ENCODE assay signal across 17 cellular contexts in the genomic region with DNA sequence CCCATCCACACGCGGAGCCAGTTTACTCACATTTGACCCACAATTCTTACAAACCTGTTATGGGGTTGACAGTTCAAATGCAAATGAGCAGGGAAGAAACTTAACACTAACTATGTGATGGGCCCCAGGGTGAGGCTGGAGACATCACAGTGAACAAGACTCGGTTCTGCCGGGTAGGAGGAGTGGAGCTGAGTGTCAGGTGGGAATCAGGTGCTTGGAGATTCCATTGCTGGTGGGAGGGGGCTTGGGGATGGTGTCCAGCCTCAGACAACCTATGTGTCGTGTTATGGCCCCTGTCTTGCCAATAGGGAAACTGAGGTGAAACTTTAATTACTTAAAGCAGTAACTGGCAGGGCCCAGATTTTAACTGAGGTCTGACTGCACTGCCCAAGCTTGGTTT. TPM values are rescaled to one million over a fixed set of nuclear protein-coding genes. Genes with fewer than 3 reads are reported as not detected.
DNase-seq lines count a peak whose midpoint lies in the region; ATAC-seq and TF ChIP-seq lines count a peak whose summit lies in the region.
"Had no signal": no experiment of that assay in that cellular context is flagged by ENCODE, and none has a peak within 500 bp of the region (broad histone marks: within the 10 kb centered on the region; RNA-seq: fewer than 3 reads in every experiment).

No MANE protein-coding gene starts in this region.

- DNase-seq in CD4-positive, alpha-beta T cell, result no peak
- DNase-seq in HCT116 (ENCODE audit: low read depth, low spot score), result no peak
- DNase-seq in T-helper 17 cell, result no peak
- DNase-seq in naive thymus-derived CD8-positive, alpha-beta T cell, result no peak
- no peak for DNase-seq in NCI-H2196 (lab: John Stamatoyannopoulos, UW; ENCODE audit: unreplicated experiment)
- DNase-seq in central memory CD4-positive, alpha-beta T cell, result no peak
- DNase-seq: foreskin melanocyte, midbrain, NCI-H1105, T1000 had no signal

- no peak for TF ChIP-seq RAD21 in HCT116 (IDR thresholded peaks at IDR 0.05; ENCODE audit: low read depth)

- no peaks in the 10 kb centered on the region for H3K27me3 Mint-ChIP-seq in CD4-positive, alpha-beta T cell
- no peaks in the 10 kb centered on the region for H3K27me3 Mint-ChIP-seq in T-helper 17 cell
- H3K27me3 Mint-ChIP-seq in naive thymus-derived CD8-positive, alpha-beta T cell, result no peaks in the 10 kb centered on the region

- RAD21 ChIA-PET in HCT116 (lab: Charles Lee; ENCODE audit: low non-redundant PET in 1 of 2, low total read pairs in 2 of 2, uncharacterized antibody in 2 of 2, unreplicated experiment in 2 of 2), result interaction anchor here (1.0 to 1.1 kb wide), 2 partner anchors 101 to 128 kb away, joined by 3 to 5 read pairs; no protein-coding TSS in a partner anchor

- peak overlapping the region; percentile 81 for H3K4me3 Mint-ChIP-seq in CD4-positive, alpha-beta T cell
- peak overlapping the region; percentile 57 for H3K4me3 Mint-ChIP-seq in T-helper 17 cell
- H3K4me3 Mint-ChIP-seq in naive thymus-derived CD8-positive, alpha-beta T cell, result peak overlapping the region in 9 of 10 donors; percentile 18 to 78 (median 42)

- no peak for TF ChIP-seq CTCF in CD4-positive, alpha-beta T cell (IDR thresholded peaks at IDR 0.05)
- no peak for TF ChIP-seq CTCF in HCT116 (IDR thresholded peaks at IDR 0.05 in 2 of 3, conservative IDR thresholded peaks at IDR 0.05 in 1 of 3; ENCODE audit: borderline replicate concordance in 1 of 3, insufficient read depth in 1 of 3, low read depth in 2 of 3, low read length in 2 of 3)

- H3K9me2 ChIP-seq in HCT116 (ENCODE audit: insufficient read depth), result no peaks in the 10 kb centered on the region

- H3K4me1 Mint-ChIP-seq in CD4-positive, alpha-beta T cell (ENCODE audit: low read depth), result peaks cover 24% of the 10 kb centered on the region
- H3K4me1 Mint-ChIP-seq in T-helper 17 cell, result peaks cover 11% of the 10 kb centered on the region
- H3K4me1 Mint-ChIP-seq in naive thymus-derived CD8-positive, alpha-beta T cell, result peaks cover 14 to 33% (median 31%) of the 10 kb centered on the region in 4 donors

- no peak for ATAC-seq in CD4-positive, alpha-beta T cell (ENCODE audit: poor library complexity)
- ATAC-seq in HCT116 (no peak), T-helper 17 cell (no peak), HG03280 (IDR thresholded peaks at IDR 0.05; ENCODE audit: unreplicated experiment) (no peak)
- ATAC-seq in naive thymus-derived CD8-positive, alpha-beta T cell, result no peak

- H3K79me2 ChIP-seq in HCT116 (ENCODE audit: insufficient read depth, low read length), result no peaks in the 10 kb centered on the region
- H3K79me2 ChIP-seq: hepatocyte had no signal

- TF ChIP-seq POLR2A in HCT116 (IDR thresholded peaks at IDR 0.05; ENCODE audit: borderline replicate concordance, extremely low read depth, insufficient read depth, insufficient read length), result no peak

- H3K9me3 ChIP-seq in CD4-positive, alpha-beta T cell (ENCODE audit: control insufficient read depth, low read length), result no peaks in the 10 kb centered on the region
- H3K9me3 ChIP-seq in HCT116 (ENCODE audit: control insufficient read depth in 1 of 2, insufficient read depth in 1 of 2, low read depth in 1 of 2, low read length in 2 of 2) (no peaks in the 10 kb centered on the region), T-helper 17 cell (ENCODE audit: control insufficient read depth, low read length, poor library complexity, severe bottlenecking) (no peaks in the 10 kb centered on the region)
- H3K9me3 ChIP-seq: left lung, suprapubic skin had no signal

- intact Hi-C loops in CD4-positive, alpha-beta T cell (cut with DNase I, micrococcal nuclease), result loop anchor here in 1 of 2 experiments (5.0 kb wide), 1 partner anchor 97 kb away; no protein-coding TSS in a partner anchor
- intact Hi-C loops in HCT116 (cut with micrococcal nuclease), result loop anchor here (10.0 kb wide), 1 partner anchor 131 kb away; no protein-coding TSS in a partner anchor

- POLR2A ChIA-PET in CD4-positive, alpha-beta T cell (lab: Charles Lee), result interaction anchor here (1.2 kb wide), 1 partner anchor 108 kb away, joined by 3 read pairs; no protein-coding TSS in a partner anchor
- POLR2A ChIA-PET in HCT116 (lab: Charles Lee), result interaction anchor here (1.4 kb wide), 1 partner anchor 10 kb away, joined by 5 read pairs; no protein-coding TSS in a partner anchor
- POLR2A ChIA-PET in naive thymus-derived CD8-positive, alpha-beta T cell (lab: Charles Lee), result interaction anchor here (0.6 to 1.4 kb wide), 3 partner anchors 100 to 1773 kb away, joined by 3 to 7 read pairs (median 3); no protein-coding TSS in a partner anchor

- H3K4me2 ChIP-seq in HCT116 (ENCODE audit: low read length), result peak overlapping the region; percentile 74
- H3K4me2 ChIP-seq: hepatocyte had no signal

- H2AFZ ChIP-seq in HCT116 (ENCODE audit: low read depth, low read length, poor library complexity, severe bottlenecking), result no peak overlapping the region
- H2AFZ ChIP-seq: hepatocyte had no signal

- no peaks in the 10 kb centered on the region for H3K9me3 Mint-ChIP-seq in CD4-positive, alpha-beta T cell
- no peaks in the 10 kb centered on the region for H3K9me3 Mint-ChIP-seq in naive thymus-derived CD8-positive, alpha-beta T cell
- H3K9me3 Mint-ChIP-seq: activated naive CD4-positive, alpha-beta T cell treated with anti-CD3 and anti-CD28 coated beads, Interleukin-2, amount 50 U/mL, for 72 hours; activated T-cell treated with anti-CD3 and anti-CD28 coated beads, Interleukin-2, amount 50 U/mL, for 72 hours had no signal

- CTCF ChIA-PET in CD4-positive, alpha-beta T cell (lab: Charles Lee), result no interaction called here
- CTCF ChIA-PET in HCT116 (lab: Charles Lee), result interaction anchor here (1.8 kb wide), 1 partner anchor 105 kb away, joined by 6 read pairs; no protein-coding TSS in a partner anchor

- no TSS peak for BruUV-seq in HCT116 (replicated peaks; lab: Mats Ljungman, UMichigan)

- H4K20me1 ChIP-seq in HCT116 (ENCODE audit: insufficient read depth), result no peaks in the 10 kb centered on the region

- no peaks in the 10 kb centered on the region for H3K36me3 Mint-ChIP-seq in CD4-positive, alpha-beta T cell (ENCODE audit: low read depth)
- H3K36me3 Mint-ChIP-seq in T-helper 17 cell (ENCODE audit: low read depth), result no peaks in the 10 kb centered on the region
- no peaks in the 10 kb centered on the region for H3K36me3 Mint-ChIP-seq in naive thymus-derived CD8-positive, alpha-beta T cell
- H3K36me3 Mint-ChIP-seq: activated naive CD4-positive, alpha-beta T cell treated with anti-CD3 and anti-CD28 coated beads, Interleukin-2, amount 50 U/mL, for 72 hours had no signal

- no peaks in the 10 kb centered on the region for H3K27me3 ChIP-seq in CD4-positive, alpha-beta T cell (ENCODE audit: control insufficient read depth, insufficient read depth, low read length)
- no peaks in the 10 kb centered on the region for H3K27me3 ChIP-seq in HCT116 (ENCODE audit: insufficient read depth, low read length)
- H3K27me3 ChIP-seq: hepatocyte, left lung had no signal

- H3K4me1 ChIP-seq in HCT116 (ENCODE audit: control insufficient read depth in 1 of 2, insufficient read depth in 2 of 2, low read length in 2 of 2), result peaks cover 26 to 40% of the 10 kb centered on the region in 2 experiments

- H3K36me3 ChIP-seq in HCT116 (ENCODE audit: control insufficient read depth in 1 of 2, insufficient read depth in 2 of 2, low read length in 2 of 2), result no peaks in the 10 kb centered on the region
- H3K36me3 ChIP-seq: left lung, suprapubic skin had no signal

- H3K27ac Mint-ChIP-seq in CD4-positive, alpha-beta T cell, result peak overlapping the region; percentile 74
- H3K27ac Mint-ChIP-seq in T-helper 17 cell, result peak overlapping the region; percentile 27
- H3K27ac Mint-ChIP-seq in naive thymus-derived CD8-positive, alpha-beta T cell, result peak overlapping the region in 8 of 10 donors; percentile 2 to 89 (median 78)
- H3K27ac Mint-ChIP-seq: activated naive CD4-positive, alpha-beta T cell treated with anti-CD3 and anti-CD28 coated beads, Interleukin-2, amount 50 U/mL, for 72 hours; activated T-cell treated with anti-CD3 and anti-CD28 coated beads, Interleukin-2, amount 50 U/mL, for 72 hours had no signal

- no peak overlapping the region for H3K27ac ChIP-seq in CD4-positive, alpha-beta T cell (ENCODE audit: low read depth, low read length)
- H3K27ac ChIP-seq in HCT116 (ENCODE audit: low read depth, low read length), result no peak overlapping the region; the same call in 1 of the 2 replicates
- H3K27ac ChIP-seq: hepatocyte, suprapubic skin had no signal

- peak overlapping the region; percentile 62; the same call in 1 of the 2 replicates for H3K9ac ChIP-seq in HCT116 (ENCODE audit: low read length)

- no peak overlapping the region for H3K4me3 ChIP-seq in HCT116 (replicated peaks in 1 of 2; ENCODE audit: low read depth in 1 of 2, low read length in 2 of 2)
- H3K4me3 ChIP-seq: hepatocyte had no signal

TF ChIP-seq in HCT116, 20 proteins besides CTCF, POLR2A, EP300 and RAD21 (continues in another document):
- TF ChIP-seq FOSL1 (IDR thresholded peaks at IDR 0.05; ENCODE audit: low read depth), result no peak
- TF ChIP-seq, protein P1, sequence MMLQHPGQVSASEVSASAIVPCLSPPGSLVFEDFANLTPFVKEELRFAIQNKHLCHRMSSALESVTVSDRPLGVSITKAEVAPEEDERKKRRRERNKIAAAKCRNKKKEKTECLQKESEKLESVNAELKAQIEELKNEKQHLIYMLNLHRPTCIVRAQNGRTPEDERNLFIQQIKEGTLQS (IDR thresholded peaks at IDR 0.05), result no peak
- TF ChIP-seq POLR2AphosphoS5 (IDR thresholded peaks at IDR 0.05; ENCODE audit: low read depth, low read length), result no peak
- TF ChIP-seq EZH2 (IDR thresholded peaks at IDR 0.05), result no peak
- no peak for TF ChIP-seq ELF1 (IDR thresholded peaks at IDR 0.05; ENCODE audit: borderline replicate concordance, low read depth)
- TF ChIP-seq ZFX (IDR thresholded peaks at IDR 0.05), result no peak
- no peak for TF ChIP-seq ZNF274 (IDR thresholded peaks at IDR 0.05; ENCODE audit: low read depth, low read length)
- no peak for TF ChIP-seq SIN3A (IDR thresholded peaks at IDR 0.05; ENCODE audit: low read depth)
- no peak for TF ChIP-seq EZH2phosphoT487 (IDR thresholded peaks at IDR 0.05; ENCODE audit: borderline replicate concordance)
- TF ChIP-seq CEBPB (IDR thresholded peaks at IDR 0.05; ENCODE audit: low read depth), result no peak
- TF ChIP-seq SP1 (IDR thresholded peaks at IDR 0.05; ENCODE audit: low read depth), result no peak

RNA-seq across cellular contexts. Expression of a gene that starts 41.9 kb away (rescaled TPM):
- total RNA-seq in CD4-positive, alpha-beta T cell, result 1 to 10 TPM; 1.5 to 2.0 TPM
- total RNA-seq in HCT116 (2021; ENCODE audit: unreplicated experiment) (8.5 TPM), T-helper 17 cell (1 to 10 TPM in 1 of 2 donors, under 1 TPM in 1; 0.50 to 4.5 TPM)
- 7.8 and 8.5 TPM in 2 replicates for polyA plus RNA-seq in HCT116 (2012)
- 1 to 10 TPM; 1.4 to 1.5 TPM for total RNA-seq in naive thymus-derived CD8-positive, alpha-beta T cell
- polyA plus RNA-seq in naive thymus-derived CD8-positive, alpha-beta T cell, result under 1 TPM in 2 of 3 donors, not detected in 1; 0.25 to 0.27 TPM
- total RNA-seq: RPMI7951 had no signal

Comparison
In these comparisons a context has a peak if more than half of its experiments do, and no peak if none do; other contexts are left out.
1. H3K27ac Mint-ChIP-seq: peak in every context shown above with its lines; median percentile 78 in naive thymus-derived CD8-positive, alpha-beta T cell; 74 in CD4-positive, alpha-beta T cell; 27 in T-helper 17 cell.